In the genomic region with DNA sequence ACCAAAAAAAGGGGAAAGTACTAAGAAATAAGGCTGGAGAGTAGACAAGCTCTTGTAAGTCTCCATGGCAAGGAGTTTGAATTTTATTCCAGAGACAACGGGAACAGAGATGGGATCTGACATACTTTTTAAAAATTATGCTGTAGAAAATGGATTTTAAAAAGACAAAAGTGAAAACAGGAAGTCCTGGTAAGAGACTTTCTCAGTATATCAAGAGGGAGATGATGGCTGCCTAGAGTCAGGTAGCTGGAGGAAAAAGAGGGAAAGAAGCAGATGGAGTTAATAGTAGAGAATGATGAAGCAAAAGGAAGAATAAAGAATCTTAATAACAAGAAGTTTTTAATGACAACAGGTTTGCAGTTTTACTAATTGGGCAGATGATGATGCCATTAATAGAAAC, we compare ENCODE assay signal across 29 cellular contexts.
DNase-seq lines count a peak whose midpoint lies in the region; ATAC-seq, FAIRE-seq and TF ChIP-seq lines count a peak whose summit lies in the region.
"Had no signal": no experiment of that assay in that cellular context is flagged by ENCODE, and none has a peak within 500 bp of the region (broad histone marks: within the 10 kb centered on the region; RNA-seq: fewer than 3 reads in every experiment).

No MANE protein-coding gene starts in this region.

- no peaks in the 10 kb centered on the region for H3K27me3 Mint-ChIP-seq in naive B cell
- H3K27me3 Mint-ChIP-seq: CD4-positive, alpha-beta memory T cell; IgD-negative memory B cell had no signal

- intact Hi-C loops in OCI-LY7 (cut with micrococcal nuclease; ENCODE audit: unreplicated experiment) = loop anchor here (2.0 to 5.0 kb wide), 2 partner anchors 52 to 261 kb away; no protein-coding TSS in a partner anchor
- intact Hi-C loops in transverse colon (cut with DNase I; ENCODE audit: low total_unique reads) = no loop called here

- CTCF ChIA-PET in OCI-LY7 (lab: Charles Lee; ENCODE audit: unreplicated experiment) = no interaction called here

- H3K4me3 ChIP-seq in Karpas-422 (ENCODE audit: low read length) (no peak overlapping the region), OCI-LY7 (ENCODE audit: low read depth, low read length, poor library complexity, severe bottlenecking) (no peak overlapping the region), transverse colon (no peak overlapping the region)
- H3K4me3 ChIP-seq: A549; BLaER1 treated with 17β-estradiol and CSF1 and Interleukin-3, amounts not matched to agents 10 nM and 100 nM had no signal

- H3K9ac ChIP-seq in Karpas-422 (ENCODE audit: low read length) = no peak overlapping the region
- H3K9ac ChIP-seq: BLaER1 treated with 17β-estradiol and CSF1 and Interleukin-3, amounts not matched to agents 10 nM and 100 nM had no signal

- no TSS peak for BruUV-seq in OCI-LY7 (replicated peaks; lab: Mats Ljungman, UMichigan)

- in situ Hi-C loops in transverse colon (cut with MboI; ENCODE audit: low pct_ligation_motif_present in 1 of 4, low pct_unique_long_range_greater_than_20kb in 1 of 4, low sequenced_read_pairs in 3 of 4) = no loop called here

- H3K27me3 ChIP-seq in Karpas-422 (ENCODE audit: low read length) (no peaks in the 10 kb centered on the region), transverse colon (no peaks in the 10 kb centered on the region)
- H3K27me3 ChIP-seq: BLaER1 treated with 17β-estradiol and CSF1 and Interleukin-3, amounts not matched to agents 10 nM and 100 nM had no signal

- no peak overlapping the region for H2AFZ ChIP-seq in Karpas-422 (ENCODE audit: low read length)
- peak overlapping the region; percentile 71 for H2AFZ ChIP-seq in OCI-LY7 (ENCODE audit: low read length)

- H3K4me1 Mint-ChIP-seq in naive B cell = peaks cover 6 to 9% (median 7%) of the 10 kb centered on the region in 3 donors

- no peaks in the 10 kb centered on the region for H3K9me3 ChIP-seq in Karpas-422 (ENCODE audit: low read length)
- peaks cover 5% of the 10 kb centered on the region; the same call in 1 of the 2 replicates for H3K9me3 ChIP-seq in OCI-LY7 (ENCODE audit: low read length)
- H3K9me3 ChIP-seq in transverse colon = no peaks in the 10 kb centered on the region
- H3K9me3 ChIP-seq: A549 had no signal

- TF ChIP-seq POLR2A in transverse colon (IDR thresholded peaks at IDR 0.05) = no peak

- H3K79me2 ChIP-seq in Karpas-422 (ENCODE audit: low read length) (no peaks in the 10 kb centered on the region), OCI-LY7 (ENCODE audit: insufficient read depth, low read depth, low read length) (no peaks in the 10 kb centered on the region)

- FAIRE-seq in GM19239 (lab: Jason Lieb, UNC) (peak; percentile 57), D721Med (lab: Jason Lieb, UNC) (no peak)
- FAIRE-seq: A549, GM18507, H1 had no signal

- H3K27ac ChIP-seq in Karpas-422 (ENCODE audit: low read length) (no peak overlapping the region), OCI-LY7 (ENCODE audit: low read depth, low read length, poor library complexity, severe bottlenecking) (peak overlapping the region; percentile 100), transverse colon (no peak overlapping the region)
- H3K27ac ChIP-seq: A549; BLaER1 treated with 17β-estradiol and CSF1 and Interleukin-3, amounts not matched to agents 10 nM and 100 nM; RWPE1 had no signal

- H3K9me2 ChIP-seq in Karpas-422 (replicated peaks; ENCODE audit: insufficient read depth, low read length) = no peaks in the 10 kb centered on the region
- H3K9me2 ChIP-seq in OCI-LY7 (ENCODE audit: insufficient read depth, low read length) = no peaks in the 10 kb centered on the region

- POLR2A ChIA-PET in OCI-LY7 (lab: Charles Lee) = interaction anchor here (0.6 to 7.8 kb wide), 7 partner anchors 10 to 1269 kb away, joined by 3 to 114 read pairs (median 5); no protein-coding TSS in a partner anchor

- DNase-seq in GM19239 (ENCODE audit: insufficient read length, low spot score) (no peak), Karpas-422 (peak; percentile 40), OCI-LY7 (ENCODE audit: low spot score) (no peak), naive B cell (no peak), EL (no peak), D721Med (ENCODE audit: insufficient read length, low spot score) (no peak), transverse colon (no peak)
- DNase-seq: AML-193; CD4-positive, alpha-beta memory T cell; COR-L47; DMS79; Kasumi-1; MV-4-11; NCI-H1105 treated with DMSO at 0.1 percent for 48 hours; NCI-H146; NCI-H1930; NCI-H2107; NCI-H524; NCI-H748 treated with DMSO at 0.1 percent for 48 hours; SHP77; T-helper 1 cell had no signal

- 100% methylated on average over 1 of the region's 1 CpG for WGBS in transverse colon (ENCODE audit: low coverage in 1 of 2), 2 donors

- no peaks in the 10 kb centered on the region for H3K36me3 ChIP-seq in Karpas-422 (ENCODE audit: insufficient read depth, low read length)
- H3K36me3 ChIP-seq in OCI-LY7 (ENCODE audit: insufficient read depth, low read length) = peaks cover 39% of the 10 kb centered on the region
- no peaks in the 10 kb centered on the region for H3K36me3 ChIP-seq in transverse colon

- no peak for TF ChIP-seq EP300 in transverse colon (IDR thresholded peaks at IDR 0.05; ENCODE audit: low read depth)

- H3K9me3 Mint-ChIP-seq in naive B cell = peaks cover 0 to 6% (median 3%) of the 10 kb centered on the region in 7 donors

- no peak overlapping the region for H3K4me2 ChIP-seq in Karpas-422 (ENCODE audit: low read depth, low read length, poor library complexity, severe bottlenecking)
- H3K4me2 ChIP-seq in OCI-LY7 (ENCODE audit: low read length) = peak overlapping the region; percentile 27; the same call in 1 of the 2 replicates
- H3K4me2 ChIP-seq: A549; BLaER1 treated with 17β-estradiol and CSF1 and Interleukin-3, amounts not matched to agents 10 nM and 100 nM had no signal

- no peak for ATAC-seq in naive B cell (ENCODE audit: low read depth in 2 of 2)
- ATAC-seq: A549, HCT116, Panc1 had no signal

- peaks cover 9 to 25% of the 10 kb centered on the region in 2 donors for H3K36me3 Mint-ChIP-seq in naive B cell

- TF ChIP-seq CTCF in OCI-LY7 (conservative IDR thresholded peaks at IDR 0.05; ENCODE audit: low read length) = no peak
- TF ChIP-seq CTCF in D721Med (IDR thresholded peaks at IDR 0.05; ENCODE audit: insufficient read depth, missing control alignments) = no peak
- TF ChIP-seq CTCF in transverse colon (IDR thresholded peaks at IDR 0.05) = no peak

- peak overlapping the region in 4 of 6 donors; percentile 2 to 68 (median 22) for H3K27ac Mint-ChIP-seq in naive B cell

- H4K20me1 ChIP-seq in Karpas-422 (ENCODE audit: insufficient read depth, low read depth, low read length) (no peaks in the 10 kb centered on the region), OCI-LY7 (ENCODE audit: insufficient read depth, low read length) (no peaks in the 10 kb centered on the region)
- H4K20me1 ChIP-seq: BLaER1 treated with 17β-estradiol and CSF1 and Interleukin-3, amounts not matched to agents 10 nM and 100 nM had no signal

- H3K4me1 ChIP-seq in Karpas-422 (ENCODE audit: low read length) (peaks cover 29% of the 10 kb centered on the region), OCI-LY7 (ENCODE audit: insufficient read depth, low read length, poor library complexity, severe bottlenecking) (peaks cover 58% of the 10 kb centered on the region), transverse colon (peaks cover 0 to 15% (median 4%) of the 10 kb centered on the region in 4 donors)
- H3K4me1 ChIP-seq: BLaER1 treated with 17β-estradiol and CSF1 and Interleukin-3, amounts not matched to agents 10 nM and 100 nM had no signal

- H3K4me3 Mint-ChIP-seq in naive B cell = no peak overlapping the region
- H3K4me3 Mint-ChIP-seq: CD4-positive, alpha-beta memory T cell; IgD-negative memory B cell had no signal
